Comparison of ENCODE assay signal across 1 cellular context in the genomic region with DNA sequence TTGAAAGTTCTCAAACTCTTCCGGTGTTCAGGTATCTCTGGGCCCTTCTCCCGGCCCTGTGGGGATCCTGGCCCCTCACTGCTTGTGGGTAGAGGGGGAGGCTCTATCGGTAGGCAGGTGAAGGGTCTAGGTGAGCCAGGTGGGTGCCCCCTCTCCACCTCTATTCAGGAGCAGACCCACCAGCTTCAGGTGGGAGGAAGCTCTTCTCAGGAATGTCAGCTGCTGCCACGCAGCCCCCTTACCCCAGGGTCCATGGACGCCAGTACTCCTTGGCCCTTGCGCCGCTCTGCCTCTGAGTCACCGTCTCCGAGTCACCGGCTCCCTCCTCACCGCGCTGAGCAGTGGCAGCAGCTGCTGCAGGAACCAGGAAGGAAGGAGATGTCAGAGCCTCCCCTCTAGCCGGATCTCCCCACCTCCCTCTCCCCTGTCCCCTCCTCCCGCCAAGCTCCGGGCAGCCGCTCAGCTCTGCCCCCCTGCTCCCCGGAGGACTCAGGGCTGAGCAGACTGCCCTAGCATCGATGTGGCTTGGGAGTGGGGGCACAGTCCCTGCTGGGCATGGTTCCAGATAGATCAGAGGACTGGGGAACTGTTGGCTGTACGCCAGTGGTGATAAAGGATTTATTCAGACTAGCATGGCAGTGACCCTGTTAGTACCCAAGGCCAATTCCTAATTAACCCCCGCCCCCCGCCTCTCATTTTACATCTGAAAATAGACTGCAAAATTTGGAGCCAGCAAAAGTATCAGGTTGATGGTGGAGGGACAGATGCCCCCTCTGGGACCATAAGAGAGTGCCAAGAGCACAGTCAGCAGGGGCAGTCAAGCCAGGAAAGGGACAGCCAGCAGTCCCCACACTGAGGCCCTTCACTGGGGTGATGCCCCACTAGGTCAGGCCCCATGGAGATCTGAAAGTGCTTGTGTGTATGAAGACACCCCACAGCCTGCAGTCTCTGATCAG.
TF ChIP-seq lines count a peak whose summit lies in the region.

Gene OSBPL7 (minus strand): TSS at position 371 of the 956 bp plus-strand sequence. CDS start 1,516 bp downstream, outside the sequence.

TF ChIP-seq in HEK293, 187 proteins besides CTCF, POLR2A, EP300 and RAD21 (continued from another document and continues in another):
- TF ChIP-seq SP2 (tag by site-specific recombination; IDR thresholded peaks at IDR 0.05) (peak; percentile 89), ZNF48 (tag by site-specific recombination; IDR thresholded peaks at IDR 0.05) (no peak), ZEB2 (tag by site-specific recombination; IDR thresholded peaks at IDR 0.05) (peak; percentile 85), ZFP69B (tag by site-specific recombination; IDR thresholded peaks at IDR 0.05) (peak; percentile 60; the same call in 1 of the 2 replicates), REST (tag by site-specific recombination; IDR thresholded peaks at IDR 0.05) (no peak), ZNF24 (tag by site-specific recombination; IDR thresholded peaks at IDR 0.05) (peak; percentile 81), ZNF350 (tag by site-specific recombination; IDR thresholded peaks at IDR 0.05) (no peak), SALL2 (tag by site-specific recombination; IDR thresholded peaks at IDR 0.05; ENCODE audit: borderline replicate concordance) (no peak), ZNF10 (tag by site-specific recombination; IDR thresholded peaks at IDR 0.05) (peak; percentile 93), ATF2 (tag by site-specific recombination; IDR thresholded peaks at IDR 0.05; ENCODE audit: low read depth) (no peak), ZNF398 (tag by site-specific recombination; IDR thresholded peaks at IDR 0.05) (peak; percentile 92), ZSCAN16 (tag by site-specific recombination; IDR thresholded peaks at IDR 0.05) (peak; percentile 99), ZNF274 (IDR thresholded peaks at IDR 0.05; ENCODE audit: low read length) (no peak), ZNF274 (tag by site-specific recombination; IDR thresholded peaks at IDR 0.05; ENCODE audit: borderline replicate concordance) (no peak), SCRT1 (tag by site-specific recombination; IDR thresholded peaks at IDR 0.05; ENCODE audit: borderline replicate concordance) (no peak), ZNF660 (tag by site-specific recombination; IDR thresholded peaks at IDR 0.05) (peak; percentile 86), ZNF518A (tag by site-specific recombination; conservative IDR thresholded peaks at IDR 0.05; ENCODE audit: low read depth) (0 out of 2 replicates have a peak, but pooled peaks have one; percentile 38), PATZ1 (tag by site-specific recombination; IDR thresholded peaks at IDR 0.05) (peak; percentile 98), SP3 (tag by site-specific recombination; IDR thresholded peaks at IDR 0.05) (peak; percentile 71), ZNF76 (tag by site-specific recombination; IDR thresholded peaks at IDR 0.05; ENCODE audit: borderline replicate concordance, low read depth) (0 out of 2 replicates have a peak, but pooled peaks have one; percentile 8)
- TF ChIP-seq, protein P1, sequence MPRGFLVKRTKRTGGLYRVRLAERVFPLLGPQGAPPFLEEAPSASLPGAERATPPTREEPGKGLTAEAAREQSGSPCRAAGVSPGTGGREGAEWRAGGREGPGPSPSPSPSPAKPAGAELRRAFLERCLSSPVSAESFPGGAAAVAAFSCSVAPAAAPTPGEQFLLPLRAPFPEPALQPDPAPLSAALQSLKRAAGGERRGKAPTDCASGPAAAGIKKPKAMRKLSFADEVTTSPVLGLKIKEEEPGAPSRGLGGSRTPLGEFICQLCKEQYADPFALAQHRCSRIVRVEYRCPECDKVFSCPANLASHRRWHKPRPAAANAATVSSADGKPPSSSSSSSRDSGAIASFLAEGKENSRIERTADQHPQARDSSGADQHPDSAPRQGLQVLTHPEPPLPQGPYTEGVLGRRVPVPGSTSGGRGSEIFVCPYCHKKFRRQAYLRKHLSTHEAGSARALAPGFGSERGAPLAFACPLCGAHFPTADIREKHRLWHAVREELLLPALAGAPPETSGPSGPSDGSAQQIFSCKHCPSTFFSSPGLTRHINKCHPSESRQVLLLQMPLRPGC (tag by site-specific recombination; IDR thresholded peaks at IDR 0.05), result peak; percentile 18; the same call in 1 of the 2 replicates
- TF ChIP-seq, protein P2, sequence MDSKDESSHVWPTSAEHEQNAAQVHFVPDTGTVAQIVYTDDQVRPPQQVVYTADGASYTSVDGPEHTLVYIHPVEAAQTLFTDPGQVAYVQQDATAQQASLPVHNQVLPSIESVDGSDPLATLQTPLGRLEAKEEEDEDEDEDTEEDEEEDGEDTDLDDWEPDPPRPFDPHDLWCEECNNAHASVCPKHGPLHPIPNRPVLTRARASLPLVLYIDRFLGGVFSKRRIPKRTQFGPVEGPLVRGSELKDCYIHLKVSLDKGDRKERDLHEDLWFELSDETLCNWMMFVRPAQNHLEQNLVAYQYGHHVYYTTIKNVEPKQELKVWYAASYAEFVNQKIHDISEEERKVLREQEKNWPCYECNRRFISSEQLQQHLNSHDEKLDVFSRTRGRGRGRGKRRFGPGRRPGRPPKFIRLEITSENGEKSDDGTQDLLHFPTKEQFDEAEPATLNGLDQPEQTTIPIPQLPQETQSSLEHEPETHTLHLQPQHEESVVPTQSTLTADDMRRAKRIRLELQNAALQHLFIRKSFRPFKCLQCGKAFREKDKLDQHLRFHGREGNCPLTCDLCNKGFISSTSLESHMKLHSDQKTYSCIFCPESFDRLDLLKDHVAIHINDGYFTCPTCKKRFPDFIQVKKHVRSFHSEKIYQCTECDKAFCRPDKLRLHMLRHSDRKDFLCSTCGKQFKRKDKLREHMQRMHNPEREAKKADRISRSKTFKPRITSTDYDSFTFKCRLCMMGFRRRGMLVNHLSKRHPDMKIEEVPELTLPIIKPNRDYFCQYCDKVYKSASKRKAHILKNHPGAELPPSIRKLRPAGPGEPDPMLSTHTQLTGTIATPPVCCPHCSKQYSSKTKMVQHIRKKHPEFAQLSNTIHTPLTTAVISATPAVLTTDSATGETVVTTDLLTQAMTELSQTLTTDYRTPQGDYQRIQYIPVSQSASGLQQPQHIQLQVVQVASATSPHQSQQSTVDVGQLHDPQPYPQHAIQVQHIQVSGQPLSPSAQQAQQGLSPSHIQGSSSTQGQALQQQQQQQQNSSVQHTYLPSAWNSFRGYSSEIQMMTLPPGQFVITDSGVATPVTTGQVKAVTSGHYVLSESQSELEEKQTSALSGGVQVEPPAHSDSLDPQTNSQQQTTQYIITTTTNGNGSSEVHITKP (tag by site-specific recombination; IDR thresholded peaks at IDR 0.05), result peak; percentile 64
- TF ChIP-seq, protein P3, sequence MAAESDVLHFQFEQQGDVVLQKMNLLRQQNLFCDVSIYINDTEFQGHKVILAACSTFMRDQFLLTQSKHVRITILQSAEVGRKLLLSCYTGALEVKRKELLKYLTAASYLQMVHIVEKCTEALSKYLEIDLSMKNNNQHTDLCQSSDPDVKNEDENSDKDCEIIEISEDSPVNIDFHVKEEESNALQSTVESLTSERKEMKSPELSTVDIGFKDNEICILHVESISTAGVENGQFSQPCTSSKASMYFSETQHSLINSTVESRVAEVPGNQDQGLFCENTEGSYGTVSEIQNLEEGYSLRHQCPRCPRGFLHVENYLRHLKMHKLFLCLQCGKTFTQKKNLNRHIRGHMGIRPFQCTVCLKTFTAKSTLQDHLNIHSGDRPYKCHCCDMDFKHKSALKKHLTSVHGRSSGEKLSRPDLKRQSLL (tag by site-specific recombination; IDR thresholded peaks at IDR 0.05), result peak; percentile 91
